ENCODE assay signal across 8 cellular contexts in the genomic region with DNA sequence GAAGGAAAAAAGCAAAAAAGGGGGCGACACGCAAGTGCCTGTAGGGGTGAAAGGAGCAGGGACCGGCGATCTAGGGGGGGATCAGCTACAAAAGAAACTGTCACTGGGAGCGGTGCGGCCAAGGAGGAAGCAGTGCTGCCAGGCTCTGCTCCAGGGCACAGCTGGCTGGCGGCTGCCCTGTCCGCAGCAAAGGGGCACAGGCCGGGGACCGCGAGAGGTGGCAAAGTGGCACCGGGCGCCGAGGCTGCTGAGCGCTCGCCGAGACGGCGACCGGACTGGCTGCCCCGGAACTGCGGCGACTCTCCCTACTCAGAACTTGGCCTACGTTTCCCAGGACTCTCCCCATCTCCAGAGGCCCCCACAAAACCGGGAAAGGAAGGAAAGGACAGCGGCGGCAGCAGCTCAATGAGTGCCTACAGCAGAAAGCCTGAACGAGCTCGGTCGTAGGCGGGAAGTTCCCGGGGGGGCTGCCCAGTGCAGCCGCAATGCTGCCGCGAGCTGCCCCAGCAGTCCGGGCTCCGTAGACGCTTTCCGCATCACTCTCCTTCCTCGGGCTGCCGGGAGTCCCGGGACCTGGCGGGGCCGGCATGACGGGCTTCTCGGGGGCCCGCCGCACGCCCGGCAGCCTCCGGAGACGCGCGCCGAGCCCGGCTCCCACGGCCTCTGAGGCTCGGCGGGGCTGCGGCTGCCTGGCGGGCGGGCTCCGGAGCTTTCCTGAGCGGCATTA. TPM values are rescaled to one million over a fixed set of nuclear protein-coding genes. Genes with fewer than 3 reads are reported as not detected.
A peak's percentile ranks its signal among the peaks of the same experiment; 100 is the strongest.
DNase-seq lines count a peak whose midpoint lies in the region; ATAC-seq and TF ChIP-seq lines count a peak whose summit lies in the region.

No MANE protein-coding gene starts in this region.

- TF ChIP-seq CTCF in Calu3 (IDR thresholded peaks at IDR 0.05; ENCODE audit: unreplicated experiment): no peak

- intact Hi-C loops in Calu3 (cut with micrococcal nuclease; ENCODE audit: unreplicated experiment): loop anchor here (5.0 kb wide), 2 partner anchors 42 to 97 kb away; no protein-coding TSS in a partner anchor

- H3K4me3 Mint-ChIP-seq in Calu3 (ENCODE audit: low read depth, unreplicated experiment): peak overlapping the region; percentile 89
- H3K4me3 Mint-ChIP-seq in central memory CD8-positive, alpha-beta T cell: peak overlapping the region; percentile 96

- H3K27ac Mint-ChIP-seq in Calu3 (ENCODE audit: unreplicated experiment): peak overlapping the region; percentile 90
- H3K27ac Mint-ChIP-seq in central memory CD8-positive, alpha-beta T cell (ENCODE audit: low read depth): peak overlapping the region; percentile 92

- no peaks in the 10 kb centered on the region for H3K9me3 Mint-ChIP-seq in Calu3 (ENCODE audit: low read depth, unreplicated experiment)
- H3K9me3 Mint-ChIP-seq in central memory CD8-positive, alpha-beta T cell: no peaks in the 10 kb centered on the region

- peak; percentile 27 for ATAC-seq in GM19467 (IDR thresholded peaks at IDR 0.05; ENCODE audit: unreplicated experiment)
- ATAC-seq in central memory CD8-positive, alpha-beta T cell (replicated peaks; ENCODE audit: extremely low read depth, poor library complexity, severe bottlenecking): peak; percentile 16

- no peaks in the 10 kb centered on the region for H3K27me3 Mint-ChIP-seq in Calu3 (ENCODE audit: unreplicated experiment)
- no peaks in the 10 kb centered on the region for H3K27me3 Mint-ChIP-seq in central memory CD8-positive, alpha-beta T cell

- TSS peak; percentile 8 for BruUV-seq in Calu3 (replicated peaks; lab: Mats Ljungman, UMichigan)

- peaks cover 62% of the 10 kb centered on the region for H3K36me3 Mint-ChIP-seq in Calu3 (ENCODE audit: insufficient read depth, unreplicated experiment)
- H3K36me3 Mint-ChIP-seq in central memory CD8-positive, alpha-beta T cell (ENCODE audit: insufficient read depth): peaks cover 10% of the 10 kb centered on the region

- H3K4me1 Mint-ChIP-seq in Calu3 (ENCODE audit: low read depth, unreplicated experiment): peaks cover 17% of the 10 kb centered on the region
- H3K4me1 Mint-ChIP-seq in central memory CD8-positive, alpha-beta T cell: peaks cover 20% of the 10 kb centered on the region

- DNase-seq in Calu3 (peak; percentile 64), HK-2 (ENCODE audit: unreplicated experiment) (peak; percentile 63), UCSD-AML1 (lab: John Stamatoyannopoulos, UW; ENCODE audit: unreplicated experiment) (peak; percentile 66), kidney tubule cell (ENCODE audit: low spot score) (peak; percentile 52), cerebellar nuclear complex (lab: John Stamatoyannopoulos, UW) (no peak)
- no peak for DNase-seq in central memory CD8-positive, alpha-beta T cell (ENCODE audit: low spot score in 2 of 2)
- peak; percentile 49 to 53 for DNase-seq in stimulated activated CD4-positive, alpha-beta T cell treated with anti-CD3 and anti-CD28 coated beads, Interleukin-2, amount 100 ng/mL, for 24 hours

- CTCF ChIA-PET in Calu3 (lab: Charles Lee): interaction anchor here (0.6 to 2.0 kb wide), 5 partner anchors 10 to 118 kb away, joined by 4 to 7 read pairs (median 5); no protein-coding TSS in a partner anchor

RNA-seq across cellular contexts. Expression of gene CDKN2C, which starts 1.0 kb away (rescaled TPM):
- total RNA-seq in Calu3 (2022): 36.8 and 40.2 TPM in 2 replicates

RNA-seq across cellular contexts. Expression of gene FAF1, which starts 9.0 kb away (rescaled TPM):
- 94.8 and 104 TPM in 2 replicates for total RNA-seq in Calu3 (2022)

Comparison
In these comparisons a context has a peak if more than half of its experiments do, and no peak if none do; other contexts are left out.
1. DNase-seq: peak in Calu3 (single experiment), HK-2 (single experiment), UCSD-AML1 (single experiment), kidney tubule cell (single experiment) and stimulated activated CD4-positive, alpha-beta T cell treated with anti-CD3 and anti-CD28 coated beads, Interleukin-2, amount 100 ng/mL, for 24 hours (2 of 2); none in central memory CD8-positive, alpha-beta T cell (0 of 2) and cerebellar nuclear complex (0 of 2).